ENCODE assay signal across 18 cellular contexts in the genomic region with DNA sequence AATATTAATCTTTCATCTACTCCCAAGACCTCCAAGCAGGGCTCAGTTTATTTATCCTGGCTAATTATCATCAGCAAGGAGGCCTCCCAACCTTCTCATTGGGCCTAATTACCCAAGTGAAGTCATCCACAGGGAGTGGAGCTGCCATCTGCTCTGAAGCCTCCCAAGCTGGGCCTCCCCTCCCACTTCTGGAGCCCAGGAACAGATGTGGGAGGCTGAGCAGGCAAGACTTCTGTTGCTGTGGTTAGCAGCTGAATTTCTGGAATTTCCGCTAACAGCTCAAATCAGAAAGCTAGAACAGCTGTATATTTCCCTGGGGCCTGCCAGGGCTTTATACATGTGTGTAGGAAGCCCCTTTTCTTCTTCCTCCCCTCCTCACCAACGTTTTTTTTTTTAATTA.
DNase-seq lines count a peak whose midpoint lies in the region; ATAC-seq and TF ChIP-seq lines count a peak whose summit lies in the region.
"Had no signal": no experiment of that assay in that cellular context is flagged by ENCODE, and none has a peak within 500 bp of the region (broad histone marks: within the 10 kb centered on the region; RNA-seq: fewer than 3 reads in every experiment).

No MANE protein-coding gene starts in this region.

- H3K36me3 Mint-ChIP-seq in osteocyte (ENCODE audit: unreplicated experiment): no peaks in the 10 kb centered on the region
- H3K36me3 Mint-ChIP-seq in naive thymus-derived CD8-positive, alpha-beta T cell: no peaks in the 10 kb centered on the region
- H3K36me3 Mint-ChIP-seq: neural progenitor cell had no signal

- intact Hi-C loops in gastrocnemius medialis (cut with DNase I; ENCODE audit: low total_unique reads): no loop called here

- H3K27me3 Mint-ChIP-seq in osteocyte (ENCODE audit: unreplicated experiment): peaks cover 3% of the 10 kb centered on the region
- peaks cover 0 to 11% (median 6%) of the 10 kb centered on the region in 5 donors for H3K27me3 Mint-ChIP-seq in naive thymus-derived CD8-positive, alpha-beta T cell

- H3K27ac ChIP-seq in gastrocnemius medialis: no peak overlapping the region
- H3K27ac ChIP-seq: dorsolateral prefrontal cortex, hepatocyte, lower lobe of right lung, neural progenitor cell, PC-9 had no signal

- no peak for TF ChIP-seq CTCF in cardiac fibroblast (IDR thresholded peaks at IDR 0.05; ENCODE audit: low read depth, low read length)
- TF ChIP-seq CTCF in osteocyte (IDR thresholded peaks at IDR 0.05): no peak
- TF ChIP-seq CTCF in gastrocnemius medialis (IDR thresholded peaks at IDR 0.05 in 4 of 5, conservative IDR thresholded peaks at IDR 0.05 in 1 of 5): no peak

- no peak for TF ChIP-seq POLR2A in gastrocnemius medialis (IDR thresholded peaks at IDR 0.05)

- no peaks in the 10 kb centered on the region for H3K9me3 Mint-ChIP-seq in osteocyte (ENCODE audit: unreplicated experiment)
- H3K9me3 Mint-ChIP-seq in naive thymus-derived CD8-positive, alpha-beta T cell: no peaks in the 10 kb centered on the region
- H3K9me3 Mint-ChIP-seq: neural progenitor cell; T-helper 1 cell treated with Interleukin-12 subunit alpha and Interleukin-12 subunit beta and Interleukin-4 antibody, amounts not matched to agents 30 μg/mL and 1 μg/mL, for 36 hours had no signal

- ATAC-seq in naive thymus-derived CD8-positive, alpha-beta T cell: no peak
- ATAC-seq in gastrocnemius medialis (no peak), GM21737 (IDR thresholded peaks at IDR 0.05; ENCODE audit: unreplicated experiment) (no peak)
- ATAC-seq: activated CD4-positive, alpha-beta T cell treated with anti-CD3 and anti-CD28 coated beads for 36 hours; lower lobe of right lung had no signal

- in situ Hi-C loops in G401 (cut with HindIII; ENCODE audit: low sequenced_read_pairs) (no loop called here), gastrocnemius medialis (cut with MboI; ENCODE audit: low sequenced_read_pairs in 4 of 4) (no loop called here)

- no peaks in the 10 kb centered on the region for H3K36me3 ChIP-seq in gastrocnemius medialis
- H3K36me3 ChIP-seq: lower lobe of right lung, neural progenitor cell had no signal

- no peaks in the 10 kb centered on the region for H3K9me3 ChIP-seq in gastrocnemius medialis
- H3K9me3 ChIP-seq: lower lobe of right lung had no signal

- no peaks in the 10 kb centered on the region for H3K4me1 ChIP-seq in gastrocnemius medialis
- H3K4me1 ChIP-seq: lower lobe of right lung, neural progenitor cell had no signal

- H3K4me3 Mint-ChIP-seq in osteocyte (ENCODE audit: unreplicated experiment): no peak overlapping the region
- H3K4me3 Mint-ChIP-seq in naive thymus-derived CD8-positive, alpha-beta T cell: no peak overlapping the region
- H3K4me3 Mint-ChIP-seq: activated CD4-positive, alpha-beta T cell treated with anti-CD3 and anti-CD28 coated beads for 36 hours; neural progenitor cell; T-helper 1 cell treated with Interleukin-12 subunit alpha and Interleukin-12 subunit beta and Interleukin-4 antibody, amounts not matched to agents 30 μg/mL and 1 μg/mL, for 36 hours had no signal

- POLR2A ChIA-PET in naive thymus-derived CD8-positive, alpha-beta T cell (lab: Charles Lee): no interaction called here

- peak; percentile 92 for DNase-seq in DMS 273 treated with DMSO at 0.1 percent for 48 hours (lab: John Stamatoyannopoulos, UW)
- peak; percentile 93 for DNase-seq in LHCN-M2 (ENCODE audit: low read depth)
- DNase-seq in cardiac fibroblast (ENCODE audit: low read depth in 2 of 2): peak; percentile 71 to 80
- DNase-seq in osteocyte (ENCODE audit: extremely low spot score, unreplicated experiment): peak; percentile 60
- no peak for DNase-seq in naive thymus-derived CD8-positive, alpha-beta T cell
- no peak for DNase-seq in G401 (ENCODE audit: low spot score)
- no peak for DNase-seq in gastrocnemius medialis
- DNase-seq: activated CD4-positive, alpha-beta T cell treated with anti-CD3 and anti-CD28 coated beads for 36 hours; anterior cingulate cortex; dorsolateral prefrontal cortex; lower lobe of right lung; NCI-H2081 treated with DMSO at 0.1 percent for 48 hours; PC-9 had no signal

- no peak overlapping the region for H3K27ac Mint-ChIP-seq in osteocyte (ENCODE audit: unreplicated experiment)
- no peak overlapping the region for H3K27ac Mint-ChIP-seq in naive thymus-derived CD8-positive, alpha-beta T cell
- H3K27ac Mint-ChIP-seq: activated CD4-positive, alpha-beta T cell treated with anti-CD3 and anti-CD28 coated beads for 36 hours; neural progenitor cell; T-helper 1 cell treated with Interleukin-12 subunit alpha and Interleukin-12 subunit beta and Interleukin-4 antibody, amounts not matched to agents 30 μg/mL and 1 μg/mL, for 36 hours had no signal

- no peaks in the 10 kb centered on the region for H3K4me1 Mint-ChIP-seq in osteocyte (ENCODE audit: unreplicated experiment)
- no peaks in the 10 kb centered on the region for H3K4me1 Mint-ChIP-seq in naive thymus-derived CD8-positive, alpha-beta T cell
- H3K4me1 Mint-ChIP-seq: activated CD4-positive, alpha-beta T cell treated with anti-CD3 and anti-CD28 coated beads for 36 hours; neural progenitor cell had no signal

- no peaks in the 10 kb centered on the region for H3K27me3 ChIP-seq in gastrocnemius medialis
- H3K27me3 ChIP-seq: dorsolateral prefrontal cortex, hepatocyte, neural progenitor cell had no signal

- no peak overlapping the region for H3K4me3 ChIP-seq in cardiac fibroblast (replicated peaks in 1 of 2; ENCODE audit: low read depth in 2 of 2, low read length in 2 of 2)
- H3K4me3 ChIP-seq in gastrocnemius medialis: no peak overlapping the region
- H3K4me3 ChIP-seq: dorsolateral prefrontal cortex, hepatocyte, lower lobe of right lung, neural progenitor cell, PC-9, skin epidermis had no signal

Comparison
In these comparisons a context has a peak if more than half of its experiments do, and no peak if none do; other contexts are left out.
1. DNase-seq: peak in DMS 273 treated with DMSO at 0.1 percent for 48 hours (single experiment), LHCN-M2 (single experiment), cardiac fibroblast (2 of 2) and osteocyte (single experiment); none in naive thymus-derived CD8-positive, alpha-beta T cell (0 of 10), G401 (single experiment) and gastrocnemius medialis (0 of 2).